Comparison of ENCODE assay signal across 1 cellular context in the genomic region with DNA sequence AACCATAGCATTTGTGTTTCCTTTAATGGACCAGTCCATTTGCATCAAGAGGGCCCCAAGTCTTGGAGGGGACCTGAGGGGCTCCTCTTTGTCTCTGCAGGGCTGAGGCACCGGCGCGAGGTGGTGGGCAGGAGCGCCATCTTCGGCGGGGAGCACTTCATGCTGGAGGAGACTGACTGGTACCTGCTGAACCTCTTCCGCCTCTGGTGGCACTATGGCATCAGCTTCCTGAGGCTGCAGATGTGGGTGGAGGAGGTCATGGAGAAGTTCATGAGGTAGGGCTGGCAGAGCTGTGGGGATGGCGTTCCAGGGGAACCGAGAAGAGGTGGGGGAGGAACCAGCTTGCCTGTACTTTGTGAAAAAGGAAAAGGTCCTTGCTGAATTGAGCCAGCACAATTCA.
TF ChIP-seq lines count a peak whose summit lies in the region.

No MANE protein-coding gene starts in this region.

TF ChIP-seq in H1, 55 proteins besides CTCF, POLR2A, EP300 and RAD21:
- TF ChIP-seq EGR1 (IDR thresholded peaks at IDR 0.05; ENCODE audit: borderline replicate concordance, low read depth, low read length) (no peak), CEBPB (IDR thresholded peaks at IDR 0.05; ENCODE audit: low read depth, low read length) (no peak), TAF7 (optimal IDR thresholded peaks at IDR 0.05; ENCODE audit: borderline replicate concordance, low read depth, low read length) (no peak), TBP (IDR thresholded peaks at IDR 0.05; ENCODE audit: low read depth, low read length) (no peak), SIN3A (conservative IDR thresholded peaks at IDR 0.05 in 1 of 2, IDR thresholded peaks at IDR 0.05 in 1 of 2; ENCODE audit: low read depth in 1 of 2, low read length in 2 of 2) (no peak), NRF1 (IDR thresholded peaks at IDR 0.05; ENCODE audit: low read depth, low read length) (no peak), BACH1 (IDR thresholded peaks at IDR 0.05; ENCODE audit: low read length) (no peak), SUZ12 (IDR thresholded peaks at IDR 0.05; ENCODE audit: low read length) (no peak), TCF12 (IDR thresholded peaks at IDR 0.05; ENCODE audit: low read depth, low read length) (no peak), KDM4A (IDR thresholded peaks at IDR 0.05; ENCODE audit: low read depth, low read length, severe bottlenecking) (no peak), TEAD4 (IDR thresholded peaks at IDR 0.05; ENCODE audit: low read depth, low read length) (no peak), HDAC2 (IDR thresholded peaks at IDR 0.05; ENCODE audit: borderline replicate concordance in 1 of 2, low read depth in 2 of 2, low read length in 2 of 2) (no peak), BRCA1 (IDR thresholded peaks at IDR 0.05; ENCODE audit: low read depth, low read length) (no peak), CREB1 (IDR thresholded peaks at IDR 0.05) (no peak), RNF2 (IDR thresholded peaks at IDR 0.05; ENCODE audit: borderline replicate concordance, low read depth, low read length, missing control alignments, poor library complexity, severe bottlenecking) (no peak), CHD2 (IDR thresholded peaks at IDR 0.05; ENCODE audit: low read length) (no peak), SP4 (IDR thresholded peaks at IDR 0.05; ENCODE audit: low read length) (no peak), MAFK (IDR thresholded peaks at IDR 0.05; ENCODE audit: low read depth, low read length) (no peak), NANOG (IDR thresholded peaks at IDR 0.05; ENCODE audit: insufficient read depth, low read depth, low read length, poor library complexity, severe bottlenecking) (no peak)
- TF ChIP-seq, protein P1, sequence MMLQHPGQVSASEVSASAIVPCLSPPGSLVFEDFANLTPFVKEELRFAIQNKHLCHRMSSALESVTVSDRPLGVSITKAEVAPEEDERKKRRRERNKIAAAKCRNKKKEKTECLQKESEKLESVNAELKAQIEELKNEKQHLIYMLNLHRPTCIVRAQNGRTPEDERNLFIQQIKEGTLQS (IDR thresholded peaks at IDR 0.05; ENCODE audit: insufficient read depth, low read depth, low read length), result no peak
TF ChIP-seq in H1: peak in this region for 0.
